In the genomic region with DNA sequence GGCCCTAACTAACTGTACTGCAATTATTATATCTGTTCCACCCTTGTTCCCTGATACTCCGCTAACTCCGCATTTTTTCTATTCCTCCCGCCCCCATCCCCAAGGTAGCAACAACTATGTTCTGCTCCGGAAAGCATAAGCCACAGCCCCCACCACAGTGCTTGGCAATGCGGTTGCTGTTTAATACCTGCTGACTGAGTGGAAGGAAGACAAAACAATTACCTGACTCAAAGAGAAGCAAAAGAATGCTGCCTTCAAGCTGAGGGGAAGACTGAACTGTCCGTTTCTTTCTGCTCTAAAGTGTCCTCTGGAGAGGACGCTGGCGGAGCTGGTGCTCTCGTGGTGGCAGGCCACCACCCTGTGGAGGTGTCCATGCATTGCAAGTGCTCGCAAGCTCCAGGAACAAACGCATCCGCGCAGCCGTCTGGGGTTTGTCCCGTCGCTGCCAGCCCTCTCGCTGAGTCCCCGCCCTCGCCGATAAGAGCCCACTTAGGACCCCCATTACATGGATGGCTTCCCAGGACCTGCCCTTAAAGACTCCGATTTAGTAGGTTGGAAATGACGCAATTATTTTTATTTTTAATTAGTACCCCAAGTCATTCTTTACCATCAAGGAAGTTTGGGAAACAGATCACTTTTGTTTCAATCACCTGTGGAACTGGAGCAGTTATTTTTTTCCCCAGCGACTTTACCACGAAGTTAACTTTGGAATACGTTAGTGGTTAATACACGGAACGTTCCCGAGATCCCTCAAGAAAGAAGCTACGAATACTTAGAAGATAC, we compare ENCODE assay signal across 8 cellular contexts. TPM values are rescaled to one million over a fixed set of nuclear protein-coding genes. Genes with fewer than 3 reads are reported as not detected.
DNase-seq lines count a peak whose midpoint lies in the region; ATAC-seq and TF ChIP-seq lines count a peak whose summit lies in the region.

No MANE protein-coding gene starts in this region.

- H4K5ac ChIP-seq in IMR-90 (ENCODE audit: low read depth, low read length) = no peak overlapping the region

- 0 out of 2 replicates have a peak overlapping the region, but pooled peaks have one; percentile 67 for H3K14ac ChIP-seq in IMR-90 (replicated peaks; ENCODE audit: low read depth, low read length)

- peaks cover 6% of the 10 kb centered on the region; the same call in 1 of the 2 replicates for H3K4me1 ChIP-seq in IMR-90 (ENCODE audit: control insufficient read depth, insufficient read depth, low read length)
- peaks cover 32% of the 10 kb centered on the region for H3K4me1 ChIP-seq in PC-9 (replicated peaks; ENCODE audit: insufficient read depth)
- no peaks in the 10 kb centered on the region for H3K4me1 ChIP-seq in fibroblast of lung (ENCODE audit: control insufficient read depth, extremely low read depth, insufficient read depth, low read length)

- H2BK120ac ChIP-seq in IMR-90 (ENCODE audit: low read depth, low read length) = 0 out of 2 replicates have a peak overlapping the region, but pooled peaks have one; percentile 84

- peak overlapping the region; percentile 89; the same call in 1 of the 2 replicates for H3K4ac ChIP-seq in IMR-90 (ENCODE audit: low read depth, low read length)

- peaks cover 5% of the 10 kb centered on the region; the same call in 1 of the 2 replicates for H4K20me1 ChIP-seq in IMR-90 (ENCODE audit: insufficient read depth, low read length)
- H4K20me1 ChIP-seq in PC-9 (ENCODE audit: insufficient read depth) = 0 out of 2 replicates have a peak, but pooled peaks cover 6% of the 10 kb centered on the region
- no peaks in the 10 kb centered on the region for H4K20me1 ChIP-seq in fibroblast of lung (ENCODE audit: control insufficient read depth, extremely low read depth, insufficient read depth, low read length)

- H4K8ac ChIP-seq in IMR-90 (ENCODE audit: low read depth in 2 of 2, low read length in 2 of 2) = peak overlapping the region; percentile 81 to 98; a peak in 3 of 4 replicates

- H3K18ac ChIP-seq in IMR-90 (ENCODE audit: low read depth, low read length) = no peak overlapping the region

- H3K9ac ChIP-seq in IMR-90 (ENCODE audit: low read depth, low read length) = no peak overlapping the region
- H3K9ac ChIP-seq in fibroblast of lung (ENCODE audit: insufficient read depth, low read length) = peak overlapping the region; percentile 13

- no peaks in the 10 kb centered on the region for H3K27me3 ChIP-seq in IMR-90 (ENCODE audit: control insufficient read depth, insufficient read depth, low read length)
- no peaks in the 10 kb centered on the region for H3K27me3 ChIP-seq in PC-9 (ENCODE audit: insufficient read depth, low read depth)
- H3K27me3 ChIP-seq in fibroblast of lung (ENCODE audit: control insufficient read depth, insufficient read depth, low read length) = no peaks in the 10 kb centered on the region

- TF ChIP-seq RAD21 in IMR-90 (IDR thresholded peaks at IDR 0.05; ENCODE audit: low read length) = peak; percentile 95

- peak; percentile 45; the same call in 1 of the 2 replicates for TF ChIP-seq POLR2A in IMR-90 (IDR thresholded peaks at IDR 0.05; ENCODE audit: low read depth, low read length)

- H3K9me1 ChIP-seq in IMR-90 (ENCODE audit: insufficient read depth, low read length) = no peaks in the 10 kb centered on the region

- no peak overlapping the region for H3K56ac ChIP-seq in IMR-90 (ENCODE audit: extremely low read depth, insufficient read depth, low read length)

- WGBS in IMR-90 (ENCODE audit: extremely low coverage in 2 of 2, insufficient read length in 1 of 2), 2 experiments = 35% methylated on average over 7 of the region's 29 CpGs; no CpG with 5 or more reads in 1 of the 2 experiments

- POLR2A ChIA-PET in IMR-90 (lab: Charles Lee; ENCODE audit: unreplicated experiment) (no interaction called here), PC-9 (lab: Charles Lee; ENCODE audit: unreplicated experiment) (interaction anchor here (0.5 to 0.8 kb wide), 11 partner anchors 95 to 726 kb away, joined by 3 to 11 read pairs (median 5); no protein-coding TSS in a partner anchor)
- POLR2A ChIA-PET in naive thymus-derived CD8-positive, alpha-beta T cell (lab: Charles Lee) = interaction anchor here (0.5 to 9.6 kb wide), 21 partner anchors 10 to 348 kb away, joined by 3 to 244 read pairs (median 5); partner anchors contain the start of genes LPIN2, MYL12B and TGIF1

- peak overlapping the region; percentile 84 to 98 (median 96) for H3K4me3 Mint-ChIP-seq in naive thymus-derived CD8-positive, alpha-beta T cell

- intact Hi-C loops in IMR-90 (cut with micrococcal nuclease) (loop anchor here (1.0 to 10.0 kb wide), 6 partner anchors 95 to 479 kb away; partner anchors contain the start of gene LPIN2), PC-9 (cut with micrococcal nuclease; ENCODE audit: unreplicated experiment) (loop anchor here (1.0 to 5.0 kb wide), 8 partner anchors 28 to 674 kb away; partner anchors contain the start of genes LPIN2, METTL4 and NDC80)

- H3K9me3 ChIP-seq in IMR-90 (ENCODE audit: control insufficient read depth, insufficient read depth, low read length) (peaks cover 4% of the 10 kb centered on the region; the same call in 1 of the 2 replicates), PC-9 (ENCODE audit: insufficient read depth, low read depth) (no peaks in the 10 kb centered on the region), fibroblast of lung (ENCODE audit: control insufficient read depth, insufficient read depth, low read depth, low read length) (no peaks in the 10 kb centered on the region)

- BruUV-seq in IMR-90 (replicated peaks; lab: Mats Ljungman, UMichigan) (no TSS peak), PC-9 (replicated peaks; lab: Mats Ljungman, UMichigan) (no TSS peak)

- H3K79me1 ChIP-seq in IMR-90 (ENCODE audit: low read depth in 1 of 2, low read length in 2 of 2) = peaks cover 7 to 14% of the 10 kb centered on the region in 2 experiments; a peak in 2 of 4 replicates

- peaks cover 19 to 41% (median 34%) of the 10 kb centered on the region in 4 donors for H3K4me1 Mint-ChIP-seq in naive thymus-derived CD8-positive, alpha-beta T cell

- peaks cover 28 to 30% (median 28%) of the 10 kb centered on the region in 3 donors for H3K36me3 Mint-ChIP-seq in naive thymus-derived CD8-positive, alpha-beta T cell

- peaks cover 44% of the 10 kb centered on the region for H3K79me2 ChIP-seq in PC-9 (ENCODE audit: low read depth)
- H3K79me2 ChIP-seq in fibroblast of lung (ENCODE audit: control insufficient read depth, insufficient read depth, low read length) = peaks cover 29% of the 10 kb centered on the region

- dilution Hi-C loops in IMR-90 (cut with HindIII; ENCODE audit: low sequenced_read_pairs, unreplicated experiment) = no loop called here

- DNase-seq in DMS114 treated with DMSO at 0.1 percent for 48 hours (lab: John Stamatoyannopoulos, UW; ENCODE audit: unreplicated experiment) (peak; percentile 82), IMR-90 (peak; percentile 82), PC-9 (peak; percentile 79 to 88), activated T-helper 1 cell treated with Interleukin-2 at 50 U/mL for 16 hours (ENCODE audit: low read depth) (peak; percentile 52), fibroblast of lung (ENCODE audit: low read depth in 2 of 2) (peak; percentile 84 to 89)
- DNase-seq in naive thymus-derived CD8-positive, alpha-beta T cell = peak; percentile 61 to 86 (median 76)
- DNase-seq in stimulated activated naive CD4-positive, alpha-beta T cell (lab: John Stamatoyannopoulos, UW) = peak; percentile 65 to 74 (median 69)

- H3K9me3 Mint-ChIP-seq in naive thymus-derived CD8-positive, alpha-beta T cell = peaks cover 0 to 24% (median 3%) of the 10 kb centered on the region in 9 donors

- no peak overlapping the region for H2BK5ac ChIP-seq in IMR-90 (ENCODE audit: low read depth, low read length, poor library complexity, severe bottlenecking)

- no peak overlapping the region for H3K23ac ChIP-seq in IMR-90 (ENCODE audit: low read depth, low read length)

- peak overlapping the region; percentile 61 for H3K4me2 ChIP-seq in IMR-90 (ENCODE audit: low read depth, low read length)
- peak overlapping the region; percentile 85 for H3K4me2 ChIP-seq in PC-9
- H3K4me2 ChIP-seq in fibroblast of lung (ENCODE audit: extremely low read depth, insufficient read depth, low read length) = peak overlapping the region; percentile 64

- H2AK9ac ChIP-seq in IMR-90 (replicated peaks; ENCODE audit: low read depth, low read length, poor library complexity) = peak overlapping the region; percentile 76

- no peaks in the 10 kb centered on the region for H3K27me3 Mint-ChIP-seq in naive thymus-derived CD8-positive, alpha-beta T cell

- H3K27ac ChIP-seq in IMR-90 (ENCODE audit: insufficient read depth, low read length) (peak overlapping the region; percentile 97; the same call in 1 of the 2 replicates), PC-9 (peak overlapping the region; percentile 87), fibroblast of lung (ENCODE audit: insufficient read depth, low read length) (peak overlapping the region; percentile 96)

- 0 out of 2 replicates have a peak overlapping the region, but pooled peaks have one; percentile 8 for H2BK20ac ChIP-seq in IMR-90 (ENCODE audit: low read depth, low read length)

- H3K36me3 ChIP-seq in IMR-90 (ENCODE audit: control insufficient read depth, insufficient read depth, low read length) (peaks cover 3% of the 10 kb centered on the region), PC-9 (ENCODE audit: low read depth) (peaks cover 11% of the 10 kb centered on the region), fibroblast of lung (ENCODE audit: control insufficient read depth, insufficient read depth, low read length) (no peaks in the 10 kb centered on the region)

- ATAC-seq in GM21526 (IDR thresholded peaks at IDR 0.05; ENCODE audit: low FRiP score, unreplicated experiment) (peak; percentile 53), IMR-90 (ENCODE audit: low read depth) (peak; percentile 59)
- ATAC-seq in naive thymus-derived CD8-positive, alpha-beta T cell = peak; percentile 51 to 65

- peak overlapping the region; percentile 92 to 100 (median 98) for H3K27ac Mint-ChIP-seq in naive thymus-derived CD8-positive, alpha-beta T cell

- peaks cover 24% of the 10 kb centered on the region for H3F3A ChIP-seq in PC-9 (ENCODE audit: insufficient read depth, low read depth)

- in situ Hi-C loops in IMR-90 (cut with MboI; ENCODE audit: low sequenced_read_pairs) = loop anchor here (5.0 kb wide), 1 partner anchor 309 kb away; no protein-coding TSS in a partner anchor

- TF ChIP-seq CTCF in IMR-90 (conservative IDR thresholded peaks at IDR 0.05; ENCODE audit: low read depth, low read length) (peak; percentile 89), PC-9 (conservative IDR thresholded peaks at IDR 0.05) (peak; percentile 96), fibroblast of lung (conservative IDR thresholded peaks at IDR 0.05 in 1 of 2, IDR thresholded peaks at IDR 0.05 in 1 of 2; ENCODE audit: low read depth in 1 of 2, low read length in 2 of 2) (peak; percentile 88 to 93)

- peak overlapping the region; percentile 90 for H2AFZ ChIP-seq in IMR-90 (replicated peaks; ENCODE audit: low read length, poor library complexity)
- peak overlapping the region; percentile 72 for H2AFZ ChIP-seq in PC-9
- peak overlapping the region; percentile 19 for H2AFZ ChIP-seq in fibroblast of lung (ENCODE audit: low read length)

- H2AK5ac ChIP-seq in IMR-90 (ENCODE audit: low read depth, low read length) = no peak overlapping the region

- H3K4me3 ChIP-seq in IMR-90 (ENCODE audit: insufficient read depth, low read depth, low read length) (no peak overlapping the region), PC-9 (peak overlapping the region; percentile 86), fibroblast of lung (replicated peaks in 1 of 4; ENCODE audit: control extremely low read depth in 1 of 4, insufficient read depth in 1 of 4, low read depth in 3 of 4, low read length in 4 of 4) (peak overlapping the region in 3 of 4 experiments; percentile 1 to 71 (median 52))

- H2BK15ac ChIP-seq in IMR-90 (ENCODE audit: low read depth, low read length) = peak overlapping the region; percentile 53; the same call in 1 of the 3 replicates

- H4K91ac ChIP-seq in IMR-90 (ENCODE audit: insufficient read depth, low read depth, low read length) = 0 out of 2 replicates have a peak overlapping the region, but pooled peaks have one; percentile 90

- CTCF ChIA-PET in IMR-90 (lab: Yijun Ruan, JAX) (interaction anchor here (0.5 to 1.7 kb wide), 9 partner anchors 11 to 810 kb away, joined by 3 to 5 read pairs (median 3); no protein-coding TSS in a partner anchor), PC-9 (lab: Charles Lee) (interaction anchor here (0.6 to 1.6 kb wide), 7 partner anchors 24 to 697 kb away, joined by 3 to 15 read pairs (median 4); no protein-coding TSS in a partner anchor)

- H3K9me2 ChIP-seq in PC-9 (ENCODE audit: insufficient read depth) = no peaks in the 10 kb centered on the region

RNA-seq across cellular contexts. Expression of gene MYL12A, which starts 1.6 kb away (rescaled TPM):
- total RNA-seq in IMR-90 (2012; rRNA removed) (580 and 743 TPM in 2 replicates), PC-9 (2021) (469 and 532 TPM in 2 replicates), fibroblast of lung (499 and 826 TPM in 2 replicates)
- polyA plus RNA-seq in IMR-90 (2012; rRNA removed) (469 and 549 TPM in 2 replicates), fibroblast of lung (985 and 1,436 TPM in 2 replicates)
- 192 and 196 TPM in 2 replicates for polyA plus RNA-seq in IMR-90 (2012; cell fraction: cytosol; rRNA removed)
- polyA plus RNA-seq in IMR-90 (2012; cell fraction: nucleus; rRNA removed; ENCODE audit: low replicate concordance) = 65.1 and 308 TPM in 2 replicates
- polyA plus RNA-seq in fibroblast of lung (2012) = 632 and 849 TPM in 2 replicates
- polyA minus RNA-seq in fibroblast of lung (ENCODE audit: low replicate concordance) = 155 and 256 TPM in 2 replicates
- total RNA-seq in naive thymus-derived CD8-positive, alpha-beta T cell = 100 to 1,000 TPM; 432 to 443 TPM
- polyA plus RNA-seq in naive thymus-derived CD8-positive, alpha-beta T cell = 1,000 to 10,000 TPM; 2,292 to 2,558 (median 2,421) TPM

RNA-seq across cellular contexts. Expression of gene MYL12B, which starts 15.9 kb away (rescaled TPM):
- total RNA-seq in IMR-90 (2012; rRNA removed) (593 and 692 TPM in 2 replicates), PC-9 (2021) (381 and 383 TPM in 2 replicates), fibroblast of lung (259 and 473 TPM in 2 replicates)
- polyA plus RNA-seq in IMR-90 (2012; rRNA removed) (753 and 816 TPM in 2 replicates), fibroblast of lung (874 and 1,122 TPM in 2 replicates)
- 265 and 382 TPM in 2 replicates for polyA plus RNA-seq in IMR-90 (2012; cell fraction: cytosol; rRNA removed)
- 98.0 and 290 TPM in 2 replicates for polyA plus RNA-seq in IMR-90 (2012; cell fraction: nucleus; rRNA removed; ENCODE audit: low replicate concordance)
- 666 and 755 TPM in 2 replicates for polyA plus RNA-seq in fibroblast of lung (2012)
- polyA minus RNA-seq in fibroblast of lung (ENCODE audit: low replicate concordance) = 118 and 227 TPM in 2 replicates
- 100 to 1,000 TPM; 184 to 194 TPM for total RNA-seq in naive thymus-derived CD8-positive, alpha-beta T cell
- 100 to 1,000 TPM; 828 to 956 (median 830) TPM for polyA plus RNA-seq in naive thymus-derived CD8-positive, alpha-beta T cell

RNA-seq across cellular contexts. Expression of gene MYOM1, which starts 26.3 kb away (rescaled TPM):
- total RNA-seq in IMR-90 (2012; rRNA removed) (under 0.01 TPM in 2 replicates), PC-9 (2021) (0.88 and 1.3 TPM in 2 replicates), fibroblast of lung (0.26 and 0.83 TPM in 2 replicates)
- polyA plus RNA-seq in IMR-90 (2012; rRNA removed) (0.04 and 0.10 TPM in 2 replicates), fibroblast of lung (0.05 and 0.07 TPM in 2 replicates)
- 0.01 TPM in 1 of 2 replicates, not detected in the other for polyA plus RNA-seq in IMR-90 (2012; cell fraction: cytosol; rRNA removed)
- polyA plus RNA-seq in IMR-90 (2012; cell fraction: nucleus; rRNA removed; ENCODE audit: low replicate concordance) = 0.02 TPM in 2 replicates
- polyA plus RNA-seq in fibroblast of lung (2012) = 0.06 and 0.07 TPM in 2 replicates
- polyA minus RNA-seq in fibroblast of lung (ENCODE audit: low replicate concordance) = 0.22 TPM in 1 of 2 replicates, not detected in the other
- total RNA-seq in naive thymus-derived CD8-positive, alpha-beta T cell = 1 to 10 TPM; 5.5 to 5.6 TPM
- polyA plus RNA-seq in naive thymus-derived CD8-positive, alpha-beta T cell = 1 to 10 TPM in 1 of 3 donors, under 1 TPM in 2; 0.52 to 1.5 (median 0.88) TPM

Comparison
In these comparisons a context has a peak if more than half of its experiments do, and no peak if none do; other contexts are left out.
1. H2AFZ ChIP-seq: peak in every context shown above with its lines; median percentile 90 in IMR-90; 72 in PC-9; 19 in fibroblast of lung.